ENCODE assay signal across 25 cellular contexts in the genomic region with DNA sequence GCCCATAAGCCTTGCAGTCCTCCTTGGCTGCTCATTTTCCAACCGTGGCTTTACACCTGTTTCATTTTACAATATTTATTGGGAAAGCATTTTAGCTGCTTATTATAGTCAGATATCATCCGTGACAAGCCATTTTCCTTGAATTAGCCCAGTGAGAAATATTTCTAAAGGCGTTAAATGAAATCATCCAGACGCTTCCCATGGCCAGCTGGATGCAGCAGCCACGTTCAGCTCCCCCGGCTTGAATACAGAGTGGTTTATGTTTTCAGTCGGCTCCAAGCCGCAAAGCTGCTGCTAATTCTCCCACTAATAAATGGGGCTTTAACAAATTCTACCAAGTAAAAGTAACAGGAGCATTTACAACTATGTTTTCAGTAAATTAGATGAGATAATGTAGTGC.
"Had no signal": no experiment of that assay in that cellular context is flagged by ENCODE, and none has a peak within 500 bp of the region (broad histone marks: within the 10 kb centered on the region; RNA-seq: fewer than 3 reads in every experiment).

No MANE protein-coding gene starts in this region.

- ATAC-seq: naive thymus-derived CD4-positive, alpha-beta T cell; natural killer cell; right cardiac atrium; stimulated activated effector memory CD8-positive, alpha-beta T cell treated with anti-CD3 and anti-CD28 coated beads, Interleukin-12 subunit alpha, Interleukin-12 subunit beta, amount 100 ng/mL, for 72 hours; stimulated activated naive B cell treated with anti-CD40 and anti-IgM and Interleukin-4, amounts not matched to agents 10 μg/mL and 1 μg/mL and 100 μg/mL, for 72 hours had no signal

- H3K36me3 ChIP-seq: neural progenitor cell, ovary, right lobe of liver, sigmoid colon, stomach, thoracic aorta, thyroid gland, tibial nerve, upper lobe of left lung, vagina had no signal

- H3K4me2 ChIP-seq: neural progenitor cell had no signal

- H3K4me1 ChIP-seq: neural progenitor cell, parathyroid adenoma, right lobe of liver, thyroid gland, upper lobe of left lung, vagina had no signal

- H3K9ac ChIP-seq: neural progenitor cell, parathyroid adenoma had no signal

- H2AFZ ChIP-seq: neural progenitor cell, parathyroid adenoma had no signal

- H3K4me3 ChIP-seq: neural progenitor cell, ovary, psoas muscle, right lobe of liver, sigmoid colon, skin epidermis, stomach, thoracic aorta, thyroid gland, tibial nerve, upper lobe of left lung, vagina had no signal

- H3K27ac ChIP-seq: neural progenitor cell, ovary, parathyroid adenoma, psoas muscle, right lobe of liver, sigmoid colon, skin epidermis, stomach, thoracic aorta, thyroid gland, tibial nerve, upper lobe of left lung, vagina had no signal

- H3K27me3 ChIP-seq: neural progenitor cell, ovary, right lobe of liver, sigmoid colon, stomach, thyroid gland, tibial nerve, upper lobe of left lung, vagina had no signal

- H3K79me2 ChIP-seq: parathyroid adenoma had no signal

- DNase-seq: naive thymus-derived CD4-positive, alpha-beta T cell; natural killer cell; occipital lobe; ovary; psoas muscle; right cardiac atrium; right lobe of liver; sigmoid colon; stimulated activated CD4-positive, alpha-beta T cell treated with anti-CD3 and anti-CD28 coated beads, Interleukin-15, amount 100 ng/mL, for 24 hours; stimulated activated CD4-positive, alpha-beta T cell treated with anti-CD3 and anti-CD28 coated beads, Interleukin-2, amount 100 ng/mL, for 24 hours; stimulated activated CD4-positive, alpha-beta T cell treated with anti-CD3 and anti-CD28 coated beads, Interleukin-2, amount 100 ng/mL, for 48 hours; stimulated activated CD4-positive, alpha-beta T cell treated with anti-CD3 and anti-CD28 coated beads, Interleukin-4, amount 100 ng/mL, for 24 hours; stimulated activated naive B cell treated with anti-CD40 and anti-IgM and Interleukin-4, amounts not matched to agents 10 μg/mL and 1 μg/mL and 100 μg/mL, for 72 hours; stimulated activated naive CD4-positive, alpha-beta T cell treated with Interleukin-2 at 50 U/mL for 16 hours; stomach; thyroid gland; trophoblast cell; upper lobe of left lung had no signal

- H3K9me3 ChIP-seq: ovary, psoas muscle, right lobe of liver, sigmoid colon, stomach, thoracic aorta, thyroid gland, tibial nerve, upper lobe of left lung, vagina had no signal
